In the genomic region with DNA sequence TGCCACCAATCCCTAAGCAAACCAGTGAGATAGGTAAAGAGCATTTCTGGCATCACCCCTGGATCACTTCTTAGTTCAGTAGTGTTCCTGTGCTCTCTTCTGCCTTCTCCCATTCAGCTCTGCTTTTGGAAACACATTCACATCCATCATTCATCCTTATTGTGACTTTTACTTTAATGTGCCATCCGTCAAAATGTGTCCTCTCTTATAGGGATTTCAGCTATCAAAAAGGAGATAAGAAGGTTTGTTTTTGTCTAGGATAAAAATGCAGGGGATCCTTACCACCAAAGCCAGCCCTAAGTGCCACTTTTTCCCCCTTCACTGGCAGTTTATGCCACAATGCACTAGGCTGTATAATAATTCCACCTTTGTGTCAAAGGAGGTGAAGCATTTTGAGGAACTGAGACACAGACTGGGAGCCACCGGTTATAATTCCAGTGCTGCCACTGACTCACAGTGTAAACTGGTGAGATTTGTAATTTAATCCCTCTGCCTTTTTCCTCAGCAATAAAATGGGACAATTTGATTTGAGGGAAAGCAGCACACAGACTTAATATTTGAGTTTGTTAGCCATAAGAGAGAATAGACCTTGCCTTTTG, we compare ENCODE assay signal across 22 cellular contexts.
A peak's percentile ranks its signal among the peaks of the same experiment; 100 is the strongest.
DNase-seq lines count a peak whose midpoint lies in the region; ATAC-seq and TF ChIP-seq lines count a peak whose summit lies in the region.
"Had no signal": no experiment of that assay in that cellular context is flagged by ENCODE, and none has a peak within 500 bp of the region (broad histone marks: within the 10 kb centered on the region; RNA-seq: fewer than 3 reads in every experiment).

No MANE protein-coding gene starts in this region.

- no peaks in the 10 kb centered on the region for H3K36me3 ChIP-seq in HEK293 (ENCODE audit: control insufficient read depth in 2 of 2, insufficient read depth in 1 of 2, low read length in 2 of 2)
- H3K36me3 ChIP-seq in PC-3 (ENCODE audit: low read depth, low read length): no peaks in the 10 kb centered on the region
- H3K36me3 ChIP-seq: lower lobe of right lung, prostate gland, suprapubic skin, WERI-Rb-1 had no signal

- DNase-seq in DMS53 (lab: John Stamatoyannopoulos, UW) (peak; percentile 70), PC-3 (peak; percentile 91), fibroblast of peridontal ligament (ENCODE audit: extremely low read depth) (peak; percentile 20), left cardiac atrium (no peak), ACHN (no peak)
- DNase-seq: activated naive CD8-positive, alpha-beta T cell treated with anti-CD3 and anti-CD28 coated beads, Interleukin-2, amount 10 ng/mL, durations not matched to agents 7 days and 5 days; DND-41; effector CD4-positive, alpha-beta T cell; lower lobe of right lung; NCI-H1694; NCI-H446; stimulated activated CD4-positive, alpha-beta T cell treated with anti-CD3 and anti-CD28 coated beads, Interleukin-2, amount 100 ng/mL, for 24 hours; T-helper 2 cell; WERI-Rb-1 had no signal

- CTCF ChIA-PET in HEK293 (lab: Yijun Ruan, JAX): interaction anchor here (0.6 kb wide), 1 partner anchor 102 kb away, joined by 3 read pairs; no protein-coding TSS in a partner anchor
- CTCF ChIA-PET in PC-3 (lab: Charles Lee): no interaction called here

- no TSS peak for BruUV-seq in PC-3 (replicated peaks; lab: Mats Ljungman, UMichigan)

- no peaks in the 10 kb centered on the region for H3K79me2 ChIP-seq in PC-3 (ENCODE audit: low read length)

- H3K9me3 ChIP-seq in HEK293 (ENCODE audit: control insufficient read depth, insufficient read depth, low read depth, low read length) (no peaks in the 10 kb centered on the region), PC-3 (ENCODE audit: low read length) (no peaks in the 10 kb centered on the region)
- H3K9me3 ChIP-seq: lower lobe of right lung, prostate gland, suprapubic skin had no signal

- H3K9ac ChIP-seq in PC-3 (ENCODE audit: low read length): no peak overlapping the region

- no peaks in the 10 kb centered on the region for H3K27me3 ChIP-seq in PC-3 (ENCODE audit: low read length)

- H3F3A ChIP-seq in PC-3 (ENCODE audit: low read length, unreplicated experiment): no peaks in the 10 kb centered on the region

- TF ChIP-seq CTCF in HEK293 (tag by site-specific recombination; IDR thresholded peaks at IDR 0.05): no peak
- no peak for TF ChIP-seq CTCF in PC-3 (conservative IDR thresholded peaks at IDR 0.05; ENCODE audit: low read depth, low read length)

- intact Hi-C loops in PC-3 (cut with micrococcal nuclease): loop anchor here (1.0 to 2.0 kb wide), 2 partner anchors 123 to 297 kb away; no protein-coding TSS in a partner anchor
- intact Hi-C loops in left cardiac atrium (cut with DNase I): no loop called here

- peak; percentile 94 for ATAC-seq in PC-3
- no peak for ATAC-seq in left cardiac atrium
- no peak for ATAC-seq in GM18520 (IDR thresholded peaks at IDR 0.05; ENCODE audit: unreplicated experiment)
- ATAC-seq: lower lobe of right lung; stimulated activated memory B cell treated with anti-CD40 and anti-IgM and Interleukin-4, amounts not matched to agents 10 μg/mL and 1 μg/mL and 100 μg/mL, for 72 hours had no signal

- in situ Hi-C loops in ACHN (cut with HindIII; ENCODE audit: low pct_ligation_motif_present, low pct_unique_long_range_greater_than_20kb, low sequenced_read_pairs): no loop called here

- H4K20me1 ChIP-seq in PC-3 (ENCODE audit: low read length): no peaks in the 10 kb centered on the region

- H2AFZ ChIP-seq in PC-3 (ENCODE audit: low read length): 0 out of 2 replicates have a peak overlapping the region, but pooled peaks have one; percentile 27

- H3K4me2 ChIP-seq in PC-3 (ENCODE audit: low read length): peak overlapping the region; percentile 70

- H3K27ac ChIP-seq in HEK293 (ENCODE audit: extremely low read depth, low read depth, low read length) (peak overlapping the region; percentile 84), PC-3 (ENCODE audit: low read length) (peak overlapping the region; percentile 63)
- H3K27ac ChIP-seq: HL-60, lower lobe of right lung, prostate gland, SK-N-MC, skin epidermis, suprapubic skin, WERI-Rb-1 had no signal

- H3K4me3 ChIP-seq in HEK293 (ENCODE audit: low read depth, low read length): no peak overlapping the region
- H3K4me3 ChIP-seq in PC-3 (ENCODE audit: low read length): peak overlapping the region; percentile 29; the same call in 1 of the 2 replicates
- H3K4me3 ChIP-seq: lower lobe of right lung, prostate gland, SK-N-MC, skin epidermis, suprapubic skin had no signal

- POLR2A ChIA-PET in HEK293 (lab: Yijun Ruan, JAX): no interaction called here
- POLR2A ChIA-PET in PC-3 (lab: Charles Lee; ENCODE audit: unreplicated experiment): no interaction called here

- no peaks in the 10 kb centered on the region for H3K9me2 ChIP-seq in PC-3 (replicated peaks; ENCODE audit: low read length)

- H3K4me1 ChIP-seq in HEK293 (ENCODE audit: control insufficient read depth, insufficient read depth, low read length) (peaks cover 32% of the 10 kb centered on the region), PC-3 (ENCODE audit: insufficient read depth, low read length) (peaks cover 49% of the 10 kb centered on the region)
- H3K4me1 ChIP-seq: lower lobe of right lung, prostate gland, suprapubic skin had no signal

TF ChIP-seq in HEK293, 187 proteins besides CTCF, POLR2A, EP300 and RAD21 (continues in another document):
- TF ChIP-seq TRIM28 (IDR thresholded peaks at IDR 0.05; ENCODE audit: borderline replicate concordance, low read length): peak; percentile 60; the same call in 1 of the 2 replicates
- TF ChIP-seq ZNF202 (tag by site-specific recombination; IDR thresholded peaks at IDR 0.05; ENCODE audit: borderline replicate concordance): no peak
- no peak for TF ChIP-seq ZNF274 (IDR thresholded peaks at IDR 0.05; ENCODE audit: low read length)
- TF ChIP-seq ZNF274 (tag by site-specific recombination; IDR thresholded peaks at IDR 0.05; ENCODE audit: borderline replicate concordance): no peak
- TF ChIP-seq KLF17 (tag by site-specific recombination; IDR thresholded peaks at IDR 0.05): no peak
- TF ChIP-seq ZNF561 (tag by site-specific recombination; IDR thresholded peaks at IDR 0.05; ENCODE audit: borderline replicate concordance): peak; percentile 36; the same call in 1 of the 2 replicates
- TF ChIP-seq ZNF596 (tag by site-specific recombination; IDR thresholded peaks at IDR 0.05): peak; percentile 35; the same call in 1 of the 2 replicates
- no peak for TF ChIP-seq OVOL3 (tag by site-specific recombination; IDR thresholded peaks at IDR 0.05)
- peak; percentile 99 for TF ChIP-seq ZNF18 (tag by site-specific recombination; IDR thresholded peaks at IDR 0.05)
- TF ChIP-seq MZF1 (tag by site-specific recombination; IDR thresholded peaks at IDR 0.05; ENCODE audit: borderline replicate concordance): 0 out of 2 replicates have a peak, but pooled peaks have one; percentile 53
- 0 out of 2 replicates have a peak, but pooled peaks have one; percentile 43 for TF ChIP-seq ZNF366 (tag by site-specific recombination; conservative IDR thresholded peaks at IDR 0.05)
- no peak for TF ChIP-seq ZNF148 (tag by site-specific recombination; IDR thresholded peaks at IDR 0.05; ENCODE audit: borderline replicate concordance)
- TF ChIP-seq ZBTB8A (tag by site-specific recombination; IDR thresholded peaks at IDR 0.05): 0 out of 2 replicates have a peak, but pooled peaks have one; percentile 20
- no peak for TF ChIP-seq SETDB1 (IDR thresholded peaks at IDR 0.05; ENCODE audit: insufficient read length, low read length)

Comparison
In these comparisons a context has a peak if more than half of its experiments do, and no peak if none do; other contexts are left out.
1. DNase-seq: peak in DMS53 (single experiment), PC-3 (single experiment) and fibroblast of peridontal ligament (single experiment); none in left cardiac atrium (single experiment) and ACHN (single experiment).